In genomic region chr12:39144613-39145061, GRCh38 we compare ENCODE assay signal across 12 cellular contexts.
DNase-seq lines count a peak whose midpoint lies in the region; ATAC-seq and TF ChIP-seq lines count a peak whose summit lies in the region.
"Had no signal": no experiment of that assay in that cellular context is flagged by ENCODE, and none has a peak within 500 bp of the region (broad histone marks: within the 10 kb centered on the region; RNA-seq: fewer than 3 reads in every experiment).

No MANE protein-coding gene starts in this region.

- H3K9me3 ChIP-seq in mammary epithelial cell (replicated peaks; ENCODE audit: insufficient read depth, low read length) (no peaks in the 10 kb centered on the region), gastrocnemius medialis (no peaks in the 10 kb centered on the region), BE2C (0 out of 2 replicates have a peak, but pooled peaks cover 3% of the 10 kb centered on the region)
- peaks cover under 1% of the 10 kb centered on the region for H3K9me3 ChIP-seq in CD8-positive, alpha-beta T cell (ENCODE audit: low read length)

- WGBS in mammary epithelial cell (ENCODE audit: low coverage, missing lambda C conversion rate) = 60% methylated on average over 4 of the region's 41 CpGs

- dilution Hi-C loops in mammary epithelial cell (cut with HindIII; ENCODE audit: low sequenced_read_pairs) = no loop called here

- TF ChIP-seq POLR2A in gastrocnemius medialis (IDR thresholded peaks at IDR 0.05) = no peak

- POLR2A ChIA-PET in CD8-positive, alpha-beta T cell (lab: Charles Lee) = no interaction called here

- DNase-seq in mammary epithelial cell (no peak), gastrocnemius medialis (no peak), Ammon's horn (ENCODE audit: low spot score) (no peak), BE2C (no peak)
- no peak for DNase-seq in CD8-positive, alpha-beta T cell
- DNase-seq in stimulated activated CD4-positive, alpha-beta T cell treated with anti-CD3 and anti-CD28 coated beads, Interleukin-4, amount 100 ng/mL, for 1 hour = no peak
- DNase-seq: NCI-H2029 treated with DMSO at 0.1 percent for 48 hours had no signal

- no peak overlapping the region for H3K27ac ChIP-seq in mammary epithelial cell (ENCODE audit: insufficient read depth, low read depth, low read length)
- no peak overlapping the region for H3K27ac ChIP-seq in gastrocnemius medialis
- H3K27ac ChIP-seq in CD8-positive, alpha-beta T cell (ENCODE audit: low read depth, low read length) = no peak overlapping the region
- H3K27ac ChIP-seq: Peyer's patch had no signal

- H3K36me3 ChIP-seq in mammary epithelial cell (ENCODE audit: insufficient read depth, low read length) (no peaks in the 10 kb centered on the region), gastrocnemius medialis (no peaks in the 10 kb centered on the region), BE2C (no peaks in the 10 kb centered on the region)
- no peaks in the 10 kb centered on the region for H3K36me3 ChIP-seq in CD8-positive, alpha-beta T cell (ENCODE audit: insufficient read depth, low read length)
- H3K36me3 ChIP-seq: Peyer's patch had no signal

- CTCF ChIA-PET in mammary epithelial cell (lab: Charles Lee; ENCODE audit: low non-redundant PET) = no interaction called here
- CTCF ChIA-PET in CD8-positive, alpha-beta T cell (lab: Charles Lee) = no interaction called here

- in situ Hi-C loops in mammary epithelial cell (cut with MboI; ENCODE audit: low sequenced_read_pairs in 2 of 2) = no loop called here
- in situ Hi-C loops in gastrocnemius medialis (cut with MboI; ENCODE audit: low sequenced_read_pairs in 4 of 4) = loop anchor here in 1 of 4 donors (25.0 kb wide), 1 partner anchor 118 kb away; no protein-coding TSS in a partner anchor

- no TSS peak for BruUV-seq in mammary epithelial cell (replicated peaks; lab: Mats Ljungman, UMichigan)

- H3K4me1 ChIP-seq in mammary epithelial cell (ENCODE audit: insufficient read depth, low read length) (no peaks in the 10 kb centered on the region), gastrocnemius medialis (no peaks in the 10 kb centered on the region), BE2C (no peaks in the 10 kb centered on the region)
- H3K4me1 ChIP-seq in CD8-positive, alpha-beta T cell (ENCODE audit: insufficient read depth, low read length) = no peaks in the 10 kb centered on the region

- H3K4me3 ChIP-seq in mammary epithelial cell (replicated peaks in 1 of 3; ENCODE audit: insufficient read depth in 1 of 3, low read depth in 2 of 3, low read length in 3 of 3) = peak overlapping the region in 2 of 3 experiments; percentile 52 to 53
- peak overlapping the region; percentile 40 for H3K4me3 ChIP-seq in iPS-11a (ENCODE audit: low read depth, low read length)
- H3K4me3 ChIP-seq in gastrocnemius medialis = peak overlapping the region in 3 of 4 donors; percentile 40 to 46 (median 43)
- no peak overlapping the region for H3K4me3 ChIP-seq in CD8-positive, alpha-beta T cell (ENCODE audit: low read depth, low read length)
- H3K4me3 ChIP-seq in BE2C (ENCODE audit: low read depth, low read length) = no peak overlapping the region

- peak; percentile 7 for ATAC-seq in GM19395 (IDR thresholded peaks at IDR 0.05; ENCODE audit: unreplicated experiment)
- ATAC-seq in gastrocnemius medialis = no peak
- ATAC-seq in CD8-positive, alpha-beta T cell = no peak

- H3K4me3 Mint-ChIP-seq in CD8-positive, alpha-beta T cell = no peak overlapping the region
- H3K4me3 Mint-ChIP-seq: neural crest cell had no signal

- no peak overlapping the region for H3K27ac Mint-ChIP-seq in CD8-positive, alpha-beta T cell
- H3K27ac Mint-ChIP-seq: CD14-positive monocyte had no signal

- H3K9me3 Mint-ChIP-seq in CD8-positive, alpha-beta T cell = peaks cover 26% of the 10 kb centered on the region

- H3K27me3 Mint-ChIP-seq in CD8-positive, alpha-beta T cell (ENCODE audit: low read depth) = peaks cover 29% of the 10 kb centered on the region

- H3K4me2 ChIP-seq in mammary epithelial cell (ENCODE audit: insufficient read depth, low read depth, low read length) = peak overlapping the region; percentile 84

- H3K36me3 Mint-ChIP-seq in CD8-positive, alpha-beta T cell = no peaks in the 10 kb centered on the region

- intact Hi-C loops in mammary epithelial cell (cut with micrococcal nuclease) = no loop called here
- intact Hi-C loops in gastrocnemius medialis (cut with DNase I; ENCODE audit: low total_unique reads) = no loop called here
- intact Hi-C loops in CD8-positive, alpha-beta T cell (cut with DNase I, micrococcal nuclease) = no loop called here

- no peaks in the 10 kb centered on the region for H3K79me2 ChIP-seq in mammary epithelial cell (ENCODE audit: insufficient read depth, low read length)

- no peak overlapping the region for H3K9ac ChIP-seq in mammary epithelial cell (ENCODE audit: insufficient read depth, low read length)

- no peak for TF ChIP-seq CTCF in mammary epithelial cell (conservative IDR thresholded peaks at IDR 0.05 in 1 of 2, IDR thresholded peaks at IDR 0.05 in 1 of 2; ENCODE audit: extremely low read depth in 1 of 2, insufficient read depth in 1 of 2, low read depth in 1 of 2, low read length in 2 of 2)
- no peak for TF ChIP-seq CTCF in gastrocnemius medialis (IDR thresholded peaks at IDR 0.05 in 4 of 5, conservative IDR thresholded peaks at IDR 0.05 in 1 of 5)
- TF ChIP-seq CTCF in CD8-positive, alpha-beta T cell (IDR thresholded peaks at IDR 0.05) = no peak
- TF ChIP-seq CTCF in BE2C (IDR thresholded peaks at IDR 0.05; ENCODE audit: low read depth, low read length) = no peak

- H4K20me1 ChIP-seq in mammary epithelial cell (ENCODE audit: insufficient read depth, low read length) = no peaks in the 10 kb centered on the region

- peaks cover 4% of the 10 kb centered on the region for H3K4me1 Mint-ChIP-seq in CD8-positive, alpha-beta T cell (ENCODE audit: low read depth)
- H3K4me1 Mint-ChIP-seq: neural crest cell had no signal

- H2AFZ ChIP-seq in mammary epithelial cell (ENCODE audit: low read depth, low read length) = peak overlapping the region; percentile 91

- H3K27me3 ChIP-seq in mammary epithelial cell (ENCODE audit: insufficient read depth, low read length) (peaks cover 18% of the 10 kb centered on the region), gastrocnemius medialis (peaks cover 5 to 20% (median 14%) of the 10 kb centered on the region in 3 donors), BE2C (no peaks in the 10 kb centered on the region)
- H3K27me3 ChIP-seq in CD8-positive, alpha-beta T cell (ENCODE audit: insufficient read depth, low read length) = no peaks in the 10 kb centered on the region

Comparison
In these comparisons a context has a peak if more than half of its experiments do, and no peak if none do; other contexts are left out.
1. H3K4me3 ChIP-seq: peak in mammary epithelial cell (2 of 3), iPS-11a (single experiment) and gastrocnemius medialis (3 of 4); none in CD8-positive, alpha-beta T cell (single experiment) and BE2C (single experiment).